Comparison of ENCODE assay signal across 33 cellular contexts in genomic region chr13:80823472-80823871, GRCh38.
"Had no signal": no experiment of that assay in that cellular context is flagged by ENCODE, and none has a peak within 500 bp of the region (broad histone marks: within the 10 kb centered on the region; RNA-seq: fewer than 3 reads in every experiment).

No MANE protein-coding gene starts in this region.

- H3K27me3 ChIP-seq: ascending aorta, stomach, thyroid gland, upper lobe of left lung, vagina had no signal

- H3K4me3 Mint-ChIP-seq: activated CD4-positive, alpha-beta memory T cell treated with anti-CD3 and anti-CD28 coated beads, Interleukin-2, amount 10 ng/mL, durations not matched to agents 7 days and 5 days; activated CD4-positive, alpha-beta T cell treated with anti-CD3 and anti-CD28 coated beads, Interleukin-2, amount 10 ng/mL, durations not matched to agents 7 days and 5 days; activated naive CD4-positive, alpha-beta T cell treated with anti-CD3 and anti-CD28 coated beads, Interleukin-2, amount 10 ng/mL, durations not matched to agents 7 days and 5 days; activated naive CD8-positive, alpha-beta T cell treated with anti-CD3 and anti-CD28 coated beads, Interleukin-2, amount 10 ng/mL, durations not matched to agents 7 days and 5 days; activated T-cell treated with anti-CD3 and anti-CD28 coated beads, Interleukin-2, amount 50 U/mL, for 24 hours; brain; endodermal cell; natural killer cell treated with Interleukin-12 subunit alpha and Interleukin-12 subunit beta and Interleukin-15 and Interleukin-18, amount 100 ng/mL, for 72 hours; stimulated activated memory B cell treated with anti-CD40 and anti-IgM and Interleukin-4, amounts not matched to agents 10 μg/mL and 1 μg/mL and 100 μg/mL, for 72 hours; T-helper 1 cell treated with Interleukin-12 subunit alpha and Interleukin-12 subunit beta and Interleukin-4 antibody, amounts not matched to agents 30 μg/mL and 1 μg/mL, for 36 hours; WTC11 had no signal

- H3K4me3 ChIP-seq: ascending aorta, lung, mucosa of descending colon, smooth muscle cell, stomach, thyroid gland, upper lobe of left lung, vagina had no signal

- H3K4me1 ChIP-seq: ascending aorta, stomach, thyroid gland, upper lobe of left lung, vagina had no signal

- H3K27ac Mint-ChIP-seq: activated CD4-positive, alpha-beta memory T cell treated with anti-CD3 and anti-CD28 coated beads, Interleukin-2, amount 10 ng/mL, durations not matched to agents 7 days and 5 days; activated CD4-positive, alpha-beta T cell treated with anti-CD3 and anti-CD28 coated beads, Interleukin-2, amount 10 ng/mL, durations not matched to agents 7 days and 5 days; activated naive CD4-positive, alpha-beta T cell treated with anti-CD3 and anti-CD28 coated beads, Interleukin-2, amount 10 ng/mL, durations not matched to agents 7 days and 5 days; activated naive CD8-positive, alpha-beta T cell treated with anti-CD3 and anti-CD28 coated beads, Interleukin-2, amount 10 ng/mL, durations not matched to agents 7 days and 5 days; activated T-cell treated with anti-CD3 and anti-CD28 coated beads, Interleukin-2, amount 50 U/mL, for 24 hours; brain; endodermal cell; natural killer cell treated with Interleukin-12 subunit alpha and Interleukin-12 subunit beta and Interleukin-15 and Interleukin-18, amount 100 ng/mL, for 72 hours; stimulated activated memory B cell treated with anti-CD40 and anti-IgM and Interleukin-4, amounts not matched to agents 10 μg/mL and 1 μg/mL and 100 μg/mL, for 72 hours; T-helper 1 cell treated with Interleukin-12 subunit alpha and Interleukin-12 subunit beta and Interleukin-4 antibody, amounts not matched to agents 30 μg/mL and 1 μg/mL, for 36 hours; WTC11 had no signal

- H3K36me3 Mint-ChIP-seq: activated naive CD4-positive, alpha-beta T cell treated with anti-CD3 and anti-CD28 coated beads, Interleukin-2, amount 10 ng/mL, durations not matched to agents 7 days and 5 days; activated naive CD8-positive, alpha-beta T cell treated with anti-CD3 and anti-CD28 coated beads, Interleukin-2, amount 10 ng/mL, durations not matched to agents 7 days and 5 days; brain; natural killer cell treated with Interleukin-12 subunit alpha and Interleukin-12 subunit beta and Interleukin-15 and Interleukin-18, amount 100 ng/mL, for 72 hours; stimulated activated memory B cell treated with anti-CD40 and anti-IgM and Interleukin-4, amounts not matched to agents 10 μg/mL and 1 μg/mL and 100 μg/mL, for 72 hours had no signal

- H3K9me3 Mint-ChIP-seq: natural killer cell treated with Interleukin-12 subunit alpha and Interleukin-12 subunit beta and Interleukin-15 and Interleukin-18, amount 100 ng/mL, for 72 hours had no signal

- ATAC-seq: esophagus mucosa; mucosa of descending colon; natural killer cell treated with Interleukin-12 subunit alpha and Interleukin-12 subunit beta and Interleukin-15 and Interleukin-18, amount 100 ng/mL, for 72 hours; stimulated activated memory B cell treated with anti-CD40 and anti-IgM and Interleukin-4, amounts not matched to agents 10 μg/mL and 1 μg/mL and 100 μg/mL, for 72 hours; WTC11 had no signal

- H3K27me3 Mint-ChIP-seq: activated CD4-positive, alpha-beta memory T cell treated with anti-CD3 and anti-CD28 coated beads, Interleukin-2, amount 10 ng/mL, durations not matched to agents 7 days and 5 days; activated CD4-positive, alpha-beta T cell treated with anti-CD3 and anti-CD28 coated beads, Interleukin-2, amount 10 ng/mL, durations not matched to agents 7 days and 5 days; activated naive CD4-positive, alpha-beta T cell treated with anti-CD3 and anti-CD28 coated beads, Interleukin-2, amount 10 ng/mL, durations not matched to agents 7 days and 5 days; activated naive CD8-positive, alpha-beta T cell treated with anti-CD3 and anti-CD28 coated beads, Interleukin-2, amount 10 ng/mL, durations not matched to agents 7 days and 5 days; activated T-cell treated with anti-CD3 and anti-CD28 coated beads, Interleukin-2, amount 50 U/mL, for 24 hours; natural killer cell treated with Interleukin-12 subunit alpha and Interleukin-12 subunit beta and Interleukin-15 and Interleukin-18, amount 100 ng/mL, for 72 hours; stimulated activated memory B cell treated with anti-CD40 and anti-IgM and Interleukin-4, amounts not matched to agents 10 μg/mL and 1 μg/mL and 100 μg/mL, for 72 hours had no signal

- H3K27ac ChIP-seq: ascending aorta, stomach, thyroid gland, upper lobe of left lung, vagina had no signal

- H3K4me1 Mint-ChIP-seq: activated CD4-positive, alpha-beta memory T cell treated with anti-CD3 and anti-CD28 coated beads, Interleukin-2, amount 10 ng/mL, durations not matched to agents 7 days and 5 days; activated CD4-positive, alpha-beta T cell treated with anti-CD3 and anti-CD28 coated beads, Interleukin-2, amount 10 ng/mL, durations not matched to agents 7 days and 5 days; activated naive CD4-positive, alpha-beta T cell treated with anti-CD3 and anti-CD28 coated beads, Interleukin-2, amount 10 ng/mL, durations not matched to agents 7 days and 5 days; activated naive CD8-positive, alpha-beta T cell treated with anti-CD3 and anti-CD28 coated beads, Interleukin-2, amount 10 ng/mL, durations not matched to agents 7 days and 5 days; brain; endodermal cell; stimulated activated memory B cell treated with anti-CD40 and anti-IgM and Interleukin-4, amounts not matched to agents 10 μg/mL and 1 μg/mL and 100 μg/mL, for 72 hours; WTC11 had no signal

- H3K9me3 ChIP-seq: thyroid gland, upper lobe of left lung, vagina had no signal

- H3K36me3 ChIP-seq: ascending aorta, stomach, thyroid gland, upper lobe of left lung, vagina had no signal

- DNase-seq: activated CD4-positive, alpha-beta memory T cell treated with anti-CD3 and anti-CD28 coated beads, Interleukin-2, amount 10 ng/mL, durations not matched to agents 7 days and 5 days; activated CD4-positive, alpha-beta T cell treated with anti-CD3 and anti-CD28 coated beads for 1 hour; activated CD4-positive, alpha-beta T cell treated with anti-CD3 and anti-CD28 coated beads, Interleukin-2, amount 10 ng/mL, durations not matched to agents 7 days and 5 days; activated CD8-positive, alpha-beta memory T cell treated with anti-CD3 and anti-CD28 coated beads, Interleukin-2, amount 50 U/mL, for 48 hours; activated gamma-delta T cell; activated naive CD4-positive, alpha-beta T cell treated with anti-CD3 and anti-CD28 coated beads, Interleukin-2, amount 10 ng/mL, durations not matched to agents 7 days and 5 days; activated naive CD8-positive, alpha-beta T cell treated with anti-CD3 and anti-CD28 coated beads, Interleukin-2, amount 10 ng/mL, durations not matched to agents 7 days and 5 days; activated T-cell treated with anti-CD3 and anti-CD28 coated beads, Interleukin-2, amount 50 U/mL, for 24 hours; central memory CD4-positive, alpha-beta T cell; endodermal cell; foreskin melanocyte; glutamatergic neuron; hippocampal formation; mucosa of descending colon; posterior cingulate gyrus; stimulated activated CD4-positive, alpha-beta T cell treated with anti-CD3 and anti-CD28 coated beads, Interleukin-1b, Interleukin-23, amount 100 ng/mL, for 48 hours; stimulated activated CD4-positive, alpha-beta T cell treated with anti-CD3 and anti-CD28 coated beads, Interleukin-4, amount 100 ng/mL, for 4 hours; stimulated activated CD8-positive, alpha-beta memory T cell treated with anti-CD3 and anti-CD28 coated beads, Interleukin-4, amount 100 ng/mL, for 48 hours; stomach; SW 1271; T-helper 9 cell; thyroid gland; upper lobe of left lung had no signal
